ENCODE assay signal across 1 cellular context in genomic region chr2:127015106-127015910, GRCh38.
TF ChIP-seq lines count a peak whose summit lies in the region.

No MANE protein-coding gene starts in this region.

TF ChIP-seq in endothelial cell of umbilical vein, 7 proteins besides CTCF, POLR2A, EP300 and RAD21:
- no peak for TF ChIP-seq GATA2 (IDR thresholded peaks at IDR 0.05; ENCODE audit: insufficient read depth, insufficient read length, low read depth, low read length)
- no peak for TF ChIP-seq FOS (IDR thresholded peaks at IDR 0.05; ENCODE audit: borderline replicate concordance, insufficient read depth, low read length)
- no peak for TF ChIP-seq JUN (IDR thresholded peaks at IDR 0.05; ENCODE audit: borderline replicate concordance, insufficient read depth, insufficient read length, low read depth)
- TF ChIP-seq POLR2AphosphoS5 (IDR thresholded peaks at IDR 0.05; ENCODE audit: insufficient read depth, low read depth, low read length) = no peak
- no peak for TF ChIP-seq EZH2 (IDR thresholded peaks at IDR 0.05; ENCODE audit: borderline replicate concordance, low read depth, low read length, severe bottlenecking)
- TF ChIP-seq MAX (IDR thresholded peaks at IDR 0.05; ENCODE audit: insufficient read depth, insufficient read length) = no peak
- TF ChIP-seq MYC (IDR thresholded peaks at IDR 0.05; ENCODE audit: low read depth, low read length) = no peak
